In genomic region chr7:2474813-2475677, GRCh38 we compare ENCODE assay signal across 19 cellular contexts. TPM values are rescaled to one million over a fixed set of nuclear protein-coding genes. Genes with fewer than 3 reads are reported as not detected.
"Had no signal": no experiment of that assay in that cellular context is flagged by ENCODE, and none has a peak within 500 bp of the region (broad histone marks: within the 10 kb centered on the region; RNA-seq: fewer than 3 reads in every experiment).

No MANE protein-coding gene starts in this region.

- H3K4me3 Mint-ChIP-seq: activated CD8-positive, alpha-beta T cell treated with anti-CD3 and anti-CD28 coated beads, Interleukin-2, amount 10 ng/mL, durations not matched to agents 7 days and 5 days; activated naive CD8-positive, alpha-beta T cell treated with anti-CD3 and anti-CD28 coated beads, Interleukin-2, amount 50 U/mL, for 24 hours had no signal

- H3K4me1 ChIP-seq: parathyroid adenoma had no signal

- H3K9ac ChIP-seq: parathyroid adenoma had no signal

- DNase-seq: activated CD4-positive, alpha-beta T cell treated with anti-CD3 and anti-CD28 coated beads for 4 hours; activated CD8-positive, alpha-beta memory T cell treated with anti-CD3 and anti-CD28 coated beads, Interleukin-2, amount 50 U/mL, for 48 hours; activated CD8-positive, alpha-beta T cell treated with anti-CD3 and anti-CD28 coated beads, Interleukin-2, amount 10 ng/mL, durations not matched to agents 7 days and 5 days; activated naive CD4-positive, alpha-beta T cell; activated naive CD8-positive, alpha-beta T cell treated with anti-CD3 and anti-CD28 coated beads, Interleukin-2, amount 50 U/mL, for 24 hours; colonic mucosa; effector CD4-positive, alpha-beta T cell; gastrocnemius medialis; heart right ventricle; kidney glomerular epithelial cell; small intestine; T-helper 1 cell; tibial artery had no signal

- H2AFZ ChIP-seq: parathyroid adenoma had no signal

- H3K27ac Mint-ChIP-seq: activated CD8-positive, alpha-beta T cell treated with anti-CD3 and anti-CD28 coated beads, Interleukin-2, amount 10 ng/mL, durations not matched to agents 7 days and 5 days; activated naive CD8-positive, alpha-beta T cell treated with anti-CD3 and anti-CD28 coated beads, Interleukin-2, amount 50 U/mL, for 24 hours had no signal

- FAIRE-seq: astrocyte, small intestine had no signal

- H3K27me3 ChIP-seq: cardiac muscle cell, colonic mucosa, right atrium auricular region had no signal

- H3K4me3 ChIP-seq: cardiac muscle cell, colonic mucosa, gastrocnemius medialis, heart right ventricle, right atrium auricular region, tibial artery had no signal

- H3K9me3 ChIP-seq: colonic mucosa, gastrocnemius medialis, heart right ventricle, right atrium auricular region, tibial artery had no signal

- H3K27ac ChIP-seq: cardiac muscle cell, colonic mucosa, gastrocnemius medialis, heart right ventricle, parathyroid adenoma, right atrium auricular region, tibial artery had no signal

- ATAC-seq: activated CD8-positive, alpha-beta T cell treated with anti-CD3 and anti-CD28 coated beads, Interleukin-2, amount 10 ng/mL, durations not matched to agents 7 days and 5 days; activated naive CD8-positive, alpha-beta T cell treated with anti-CD3 and anti-CD28 coated beads, Interleukin-2, amount 50 U/mL, for 24 hours; gastrocnemius medialis; heart right ventricle had no signal

- H3K9me3 Mint-ChIP-seq: activated naive CD8-positive, alpha-beta T cell treated with anti-CD3 and anti-CD28 coated beads, Interleukin-2, amount 50 U/mL, for 24 hours had no signal

- H3K36me3 ChIP-seq: cardiac muscle cell, colonic mucosa, gastrocnemius medialis, heart right ventricle, right atrium auricular region, tibial artery had no signal

- H3K79me2 ChIP-seq: parathyroid adenoma had no signal

RNA-seq across cellular contexts. Expression of gene GRIFIN, which starts 1.2 kb away (rescaled TPM):
- total RNA-seq: activated CD8-positive, alpha-beta T cell treated with anti-CD3 and anti-CD28 coated beads, Interleukin-2, amount 10 ng/mL, durations not matched to agents 7 days and 5 days; astrocyte; cardiac muscle cell; colonic mucosa; gastrocnemius medialis; heart right ventricle; liver; right atrium auricular region had no signal
- polyA plus RNA-seq: cardiac muscle cell, heart right ventricle, liver, neural cell, small intestine had no signal
